Comparison of ENCODE assay signal across 1 cellular context in genomic region chr2:152720794-152721193, GRCh38.
TF ChIP-seq lines count a peak whose summit lies in the region.

No MANE protein-coding gene starts in this region.

TF ChIP-seq in HEK293, 187 proteins besides CTCF, POLR2A, EP300 and RAD21:
- TF ChIP-seq ZNF121 (tag by site-specific recombination; IDR thresholded peaks at IDR 0.05) (0 out of 2 replicates have a peak, but pooled peaks have one; percentile 23), ZNF416 (tag by site-specific recombination; IDR thresholded peaks at IDR 0.05) (no peak)
